In genomic region chr1:41387667-41388091, GRCh38 we compare ENCODE assay signal across 10 cellular contexts. TPM values are rescaled to one million over a fixed set of nuclear protein-coding genes. Genes with fewer than 3 reads are reported as not detected.
DNase-seq lines count a peak whose midpoint lies in the region; ATAC-seq and TF ChIP-seq lines count a peak whose summit lies in the region.
"Had no signal": no experiment of that assay in that cellular context is flagged by ENCODE, and none has a peak within 500 bp of the region (broad histone marks: within the 10 kb centered on the region; RNA-seq: fewer than 3 reads in every experiment).

No MANE protein-coding gene starts in this region.

- H3K36me3 Mint-ChIP-seq in mesothelial cell of epicardium, result peaks cover 17% of the 10 kb centered on the region
- H3K36me3 Mint-ChIP-seq in activated CD8-positive, alpha-beta T cell treated with anti-CD3 and anti-CD28 coated beads, Interleukin-2, amount 10 ng/mL, durations not matched to agents 7 days and 5 days (ENCODE audit: low read depth), result no peaks in the 10 kb centered on the region
- H3K36me3 Mint-ChIP-seq: memory B cell had no signal

- TF ChIP-seq CTCF in BJ (IDR thresholded peaks at IDR 0.05; ENCODE audit: insufficient read depth, low read depth, low read length), result no peak
- no peak for TF ChIP-seq CTCF in cardiac fibroblast (IDR thresholded peaks at IDR 0.05; ENCODE audit: low read depth, low read length)
- no peak for TF ChIP-seq CTCF in mesothelial cell of epicardium (IDR thresholded peaks at IDR 0.05; ENCODE audit: unreplicated experiment)

- POLR2A ChIA-PET in BJ (lab: Charles Lee), result no interaction called here
- POLR2A ChIA-PET in activated CD8-positive, alpha-beta T cell treated with anti-CD3 and anti-CD28 coated beads, Interleukin-2, amount 10 ng/mL, durations not matched to agents 7 days and 5 days (lab: Charles Lee), result no interaction called here

- DNase-seq in BJ (ENCODE audit: low read depth) (peak; percentile 18), NCI-H2081 (lab: John Stamatoyannopoulos, UW) (peak; percentile 93 to 96), cardiac fibroblast (ENCODE audit: low read depth in 2 of 2) (peak; percentile 33 to 87), mesothelial cell of epicardium (ENCODE audit: low spot score in 2 of 2, unreplicated experiment in 2 of 2) (peak; percentile 64 to 84), NOMO-1 treated with dmso at 0.1 percent for 144 hours (lab: John Stamatoyannopoulos, UW; ENCODE audit: unreplicated experiment) (no peak), activated gamma-delta T cell treated with Interleukin-2 at 50 U/mL for 16 hours (no peak), NCI-H1930 (lab: John Stamatoyannopoulos, UW) (no peak)
- no peak for DNase-seq in activated CD8-positive, alpha-beta T cell treated with anti-CD3 and anti-CD28 coated beads, Interleukin-2, amount 10 ng/mL, durations not matched to agents 7 days and 5 days

- H3K4me3 Mint-ChIP-seq in mesothelial cell of epicardium, result no peak overlapping the region
- no peak overlapping the region for H3K4me3 Mint-ChIP-seq in activated CD8-positive, alpha-beta T cell treated with anti-CD3 and anti-CD28 coated beads, Interleukin-2, amount 10 ng/mL, durations not matched to agents 7 days and 5 days
- H3K4me3 Mint-ChIP-seq: memory B cell had no signal

- H3K27me3 Mint-ChIP-seq in mesothelial cell of epicardium (ENCODE audit: low read depth), result peaks cover 33% of the 10 kb centered on the region
- H3K27me3 Mint-ChIP-seq in activated CD8-positive, alpha-beta T cell treated with anti-CD3 and anti-CD28 coated beads, Interleukin-2, amount 10 ng/mL, durations not matched to agents 7 days and 5 days (ENCODE audit: low read depth), result peaks cover 44% of the 10 kb centered on the region

- H3K4me1 Mint-ChIP-seq in mesothelial cell of epicardium, result peaks cover 65% of the 10 kb centered on the region
- H3K4me1 Mint-ChIP-seq in activated CD8-positive, alpha-beta T cell treated with anti-CD3 and anti-CD28 coated beads, Interleukin-2, amount 10 ng/mL, durations not matched to agents 7 days and 5 days (ENCODE audit: low read depth), result peaks cover 9% of the 10 kb centered on the region

- no peak overlapping the region for H3K4me3 ChIP-seq in BJ (ENCODE audit: low read depth, low read length)
- no peak overlapping the region for H3K4me3 ChIP-seq in cardiac fibroblast (replicated peaks in 1 of 2; ENCODE audit: low read depth in 2 of 2, low read length in 2 of 2)

- H3K36me3 ChIP-seq in BJ (ENCODE audit: control insufficient read depth, insufficient read depth, low read length), result no peaks in the 10 kb centered on the region

- no peak for ATAC-seq in activated CD8-positive, alpha-beta T cell treated with anti-CD3 and anti-CD28 coated beads, Interleukin-2, amount 10 ng/mL, durations not matched to agents 7 days and 5 days

- H3K9me3 Mint-ChIP-seq in mesothelial cell of epicardium, result no peaks in the 10 kb centered on the region
- H3K9me3 Mint-ChIP-seq in activated CD8-positive, alpha-beta T cell treated with anti-CD3 and anti-CD28 coated beads, Interleukin-2, amount 10 ng/mL, durations not matched to agents 7 days and 5 days (ENCODE audit: insufficient read depth), result no peaks in the 10 kb centered on the region
- H3K9me3 Mint-ChIP-seq: memory B cell had no signal

- CTCF ChIA-PET in BJ (lab: Yijun Ruan, JAX), result interaction anchor here (1.5 kb wide), 1 partner anchor 30 kb away, joined by 4 read pairs; no protein-coding TSS in a partner anchor
- CTCF ChIA-PET in activated CD8-positive, alpha-beta T cell treated with anti-CD3 and anti-CD28 coated beads, Interleukin-2, amount 10 ng/mL, durations not matched to agents 7 days and 5 days (lab: Charles Lee), result no interaction called here

- peak overlapping the region; percentile 54 for H3K27ac Mint-ChIP-seq in mesothelial cell of epicardium
- no peak overlapping the region for H3K27ac Mint-ChIP-seq in activated CD8-positive, alpha-beta T cell treated with anti-CD3 and anti-CD28 coated beads, Interleukin-2, amount 10 ng/mL, durations not matched to agents 7 days and 5 days
- H3K27ac Mint-ChIP-seq: memory B cell had no signal

- peaks cover 44% of the 10 kb centered on the region for H3K27me3 ChIP-seq in BJ (ENCODE audit: control insufficient read depth, insufficient read depth, low read length)

RNA-seq across cellular contexts. Expression of gene FOXO6, which starts 26.4 kb away (rescaled TPM):
- 0.02 TPM in 1 of 2 replicates, not detected in the other for polyA plus RNA-seq in BJ (2011; rRNA removed)
- polyA minus RNA-seq in BJ (2011; rRNA and poly(A)+ RNA removed), result not detected in 2 replicates
- 34.8 to 38.4 TPM (median 37.4 TPM) in 3 replicates for total RNA-seq in mesothelial cell of epicardium
- under 1 TPM; 0.24 to 0.31 TPM for total RNA-seq in activated CD8-positive, alpha-beta T cell treated with anti-CD3 and anti-CD28 coated beads, Interleukin-2, amount 10 ng/mL, durations not matched to agents 7 days and 5 days
- total RNA-seq: T-helper 1 cell treated with Interleukin-12 subunit alpha and Interleukin-12 subunit beta and Interleukin-4 antibody, amounts not matched to agents 30 ng/mL and 1 ng/mL, for 36 hours had no signal

Comparison
In these comparisons a context has a peak if more than half of its experiments do, and no peak if none do; other contexts are left out.
1. DNase-seq: peak in BJ (single experiment), NCI-H2081 (2 of 2), cardiac fibroblast (2 of 2) and mesothelial cell of epicardium (2 of 2); none in activated CD8-positive, alpha-beta T cell treated with anti-CD3 and anti-CD28 coated beads, Interleukin-2, amount 10 ng/mL, durations not matched to agents 7 days and 5 days (single experiment), NOMO-1 treated with dmso at 0.1 percent for 144 hours (single experiment), activated gamma-delta T cell treated with Interleukin-2 at 50 U/mL for 16 hours (single experiment) and NCI-H1930 (0 of 2).
2. RNA of gene FOXO6, which starts 26.4 kb away (total RNA-seq): 34.8 to 38.4 TPM in mesothelial cell of epicardium; 0.24 to 0.31 TPM in activated CD8-positive, alpha-beta T cell treated with anti-CD3 and anti-CD28 coated beads, Interleukin-2, amount 10 ng/mL, durations not matched to agents 7 days and 5 days; every median in the first group is over 10 times any median in the second.